In the genomic region with DNA sequence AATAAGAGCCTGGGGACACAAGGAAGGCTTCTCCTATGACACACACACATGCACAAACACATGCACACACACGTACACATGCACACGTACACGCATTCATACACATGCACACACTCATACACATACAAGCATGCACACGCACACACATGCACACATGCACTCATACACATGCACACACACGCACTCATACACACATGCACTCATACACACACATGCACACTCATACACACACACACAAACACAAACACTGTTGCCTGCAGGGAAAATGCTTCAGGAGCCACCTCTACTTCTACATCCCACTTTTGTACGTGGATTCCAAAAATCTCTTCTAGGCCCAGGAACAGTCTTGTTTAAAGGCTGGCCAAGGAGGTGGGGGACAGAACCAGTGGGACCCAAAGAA, we compare ENCODE assay signal across 1 cellular context.
TF ChIP-seq lines count a peak whose summit lies in the region.

No MANE protein-coding gene starts in this region.

TF ChIP-seq in HCT116, 20 proteins besides CTCF, POLR2A, EP300 and RAD21 (continued from another document):
- TF ChIP-seq EZH2phosphoT487 (IDR thresholded peaks at IDR 0.05; ENCODE audit: borderline replicate concordance) (no peak), CBX3 (IDR thresholded peaks at IDR 0.05; ENCODE audit: low read depth) (no peak), EZH2 (IDR thresholded peaks at IDR 0.05) (no peak), TCF7L2 (IDR thresholded peaks at IDR 0.05; ENCODE audit: borderline replicate concordance, extremely low read depth, insufficient read depth, insufficient read length) (no peak), JUND (IDR thresholded peaks at IDR 0.05) (no peak), SIN3A (IDR thresholded peaks at IDR 0.05; ENCODE audit: low read depth) (no peak), EGR1 (IDR thresholded peaks at IDR 0.05; ENCODE audit: low read depth) (no peak), ZNF274 (IDR thresholded peaks at IDR 0.05; ENCODE audit: low read depth, low read length) (no peak), SRF (IDR thresholded peaks at IDR 0.05; ENCODE audit: low read depth) (no peak), ELF1 (IDR thresholded peaks at IDR 0.05; ENCODE audit: borderline replicate concordance, low read depth) (no peak)
- TF ChIP-seq, protein P1, sequence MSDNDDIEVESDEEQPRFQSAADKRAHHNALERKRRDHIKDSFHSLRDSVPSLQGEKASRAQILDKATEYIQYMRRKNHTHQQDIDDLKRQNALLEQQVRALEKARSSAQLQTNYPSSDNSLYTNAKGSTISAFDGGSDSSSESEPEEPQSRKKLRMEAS (IDR thresholded peaks at IDR 0.05) = no peak
- TF ChIP-seq, protein P2, sequence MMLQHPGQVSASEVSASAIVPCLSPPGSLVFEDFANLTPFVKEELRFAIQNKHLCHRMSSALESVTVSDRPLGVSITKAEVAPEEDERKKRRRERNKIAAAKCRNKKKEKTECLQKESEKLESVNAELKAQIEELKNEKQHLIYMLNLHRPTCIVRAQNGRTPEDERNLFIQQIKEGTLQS (IDR thresholded peaks at IDR 0.05) = no peak
